ENCODE assay signal across 8 cellular contexts in genomic region chr13:44437356-44438233, GRCh38.
DNase-seq lines count a peak whose midpoint lies in the region; ATAC-seq and FAIRE-seq lines count a peak whose summit lies in the region.

No MANE protein-coding gene starts in this region.

- H3K4me3 ChIP-seq in duodenal mucosa (ENCODE audit: low read depth in 1 of 2, low read length in 2 of 2): peak overlapping the region; percentile 65 to 93
- peak overlapping the region; percentile 70 to 90 for H3K4me3 ChIP-seq in mucosa of rectum (ENCODE audit: low read length in 2 of 2)

- ATAC-seq in sciatic nerve: no peak
- no peak for ATAC-seq in HG03521 (IDR thresholded peaks at IDR 0.05; ENCODE audit: unreplicated experiment)

- H3K9me3 ChIP-seq in duodenal mucosa (ENCODE audit: control insufficient read depth in 1 of 2, low read length in 2 of 2) (no peaks in the 10 kb centered on the region), mucosa of rectum (ENCODE audit: control insufficient read depth in 2 of 2, low read length in 2 of 2) (no peaks in the 10 kb centered on the region)

- in situ Hi-C loops in Caki2 (cut with HindIII; ENCODE audit: low pct_unique_long_range_greater_than_20kb, low sequenced_read_pairs): no loop called here

- H3K27ac ChIP-seq in duodenal mucosa (ENCODE audit: low read depth, low read length): no peak overlapping the region
- peak overlapping the region; percentile 78 to 97 for H3K27ac ChIP-seq in mucosa of rectum (ENCODE audit: low read depth in 2 of 2, low read length in 2 of 2)

- H3K27me3 ChIP-seq in duodenal mucosa (ENCODE audit: control insufficient read depth in 1 of 2, insufficient read depth in 2 of 2, low read length in 2 of 2): no peaks in the 10 kb centered on the region
- H3K27me3 ChIP-seq in mucosa of rectum (ENCODE audit: control insufficient read depth in 2 of 2, insufficient read depth in 2 of 2, low read length in 2 of 2): no peaks in the 10 kb centered on the region

- intact Hi-C loops in sciatic nerve (cut with DNase I): loop anchor here (10.0 kb wide), 2 partner anchors 393 to 533 kb away; no protein-coding TSS in a partner anchor

- H3K4me1 ChIP-seq in duodenal mucosa (ENCODE audit: control insufficient read depth in 1 of 2, insufficient read depth in 2 of 2, low read length in 2 of 2) (peaks cover 14 to 21% of the 10 kb centered on the region in 2 donors), mucosa of rectum (ENCODE audit: control insufficient read depth in 2 of 2, insufficient read depth in 2 of 2, low read length in 2 of 2) (peaks cover 4 to 20% of the 10 kb centered on the region in 2 donors)

- H3K36me3 ChIP-seq in duodenal mucosa (ENCODE audit: control insufficient read depth in 1 of 2, insufficient read depth in 2 of 2, low read length in 2 of 2) (peaks cover 15 to 16% of the 10 kb centered on the region in 2 donors), mucosa of rectum (ENCODE audit: control insufficient read depth in 2 of 2, insufficient read depth in 2 of 2, low read length in 2 of 2) (peaks cover 19 to 21% of the 10 kb centered on the region in 2 donors)

- no peak for FAIRE-seq in HTR-8/SVneo (lab: Jason Lieb, UNC)

- DNase-seq in Caki2 (ENCODE audit: low read depth) (peak; percentile 62), HTR-8/SVneo (ENCODE audit: insufficient read length, low spot score) (peak; percentile 13), RKO (ENCODE audit: low spot score) (peak; percentile 80), sciatic nerve (ENCODE audit: low spot score) (no peak)
- DNase-seq in NK-92 treated with Interleukin-12 subunit alpha and Interleukin-12 subunit beta, amount 100 ng/mL, for 24 hours (lab: John Stamatoyannopoulos, UW): no peak

- H3K9ac ChIP-seq in duodenal mucosa (ENCODE audit: low read depth in 1 of 2, low read length in 2 of 2) (peak overlapping the region; percentile 37 to 65), mucosa of rectum (ENCODE audit: low read depth in 1 of 2, low read length in 2 of 2) (peak overlapping the region; percentile 61 to 96)

Comparison
In these comparisons a context has a peak if more than half of its experiments do, and no peak if none do; other contexts are left out.
1. DNase-seq: peak in Caki2 (single experiment), HTR-8/SVneo (single experiment) and RKO (single experiment); none in sciatic nerve (single experiment) and NK-92 treated with Interleukin-12 subunit alpha and Interleukin-12 subunit beta, amount 100 ng/mL, for 24 hours (single experiment).